8 cellular contexts compared by ENCODE assay signal in the genomic region with DNA sequence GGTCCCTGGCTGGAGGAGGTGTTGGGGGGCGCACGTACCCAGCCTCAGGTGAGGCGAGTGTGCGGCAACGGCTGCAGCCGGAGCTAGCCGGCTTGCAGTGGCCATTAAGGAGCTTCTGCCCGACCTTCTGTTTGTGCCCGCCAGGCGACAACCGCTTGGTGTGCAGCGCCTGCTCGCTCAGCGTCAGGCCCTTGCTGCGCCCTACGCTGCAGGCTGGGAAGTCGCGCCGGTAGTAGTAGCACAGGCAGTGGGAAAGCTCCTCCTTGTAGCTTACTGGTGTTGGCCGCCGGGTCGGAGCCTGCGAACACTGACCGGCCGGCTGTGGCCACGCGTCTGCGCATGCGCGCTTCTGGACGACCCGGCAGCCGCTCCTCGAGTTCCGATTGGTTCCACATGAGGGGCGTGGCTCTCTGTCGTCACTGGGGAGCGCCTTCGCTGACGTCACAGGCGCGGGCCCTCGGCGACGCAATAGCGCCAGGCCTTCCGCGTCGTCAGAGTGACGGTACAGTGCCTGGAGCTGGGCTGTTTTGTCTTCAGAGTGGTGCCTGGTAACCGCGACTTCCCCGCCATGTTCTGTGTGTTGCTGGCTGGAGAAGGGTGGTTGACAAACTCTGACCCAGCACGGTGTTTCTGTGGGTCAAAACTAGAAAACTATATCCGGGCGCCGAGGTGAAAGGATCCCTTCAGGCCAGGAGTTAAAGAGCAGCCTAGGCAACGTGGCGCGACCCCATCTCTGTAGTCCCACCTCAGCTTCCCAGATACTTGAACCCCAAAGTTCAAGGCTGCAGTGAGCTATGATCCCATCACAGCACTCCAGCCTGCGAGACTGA.
DNase-seq lines count a peak whose midpoint lies in the region; ATAC-seq and TF ChIP-seq lines count a peak whose summit lies in the region.

No MANE protein-coding gene starts in this region.

- intact Hi-C loops in heart left ventricle (cut with DNase I) (loop anchor here in 4 of 10 donors (1.0 to 10.0 kb wide), 10 partner anchors 77 to 350 kb away; a partner anchor contains a TSS), posterior cingulate gyrus (cut with DNase I) (loop anchor here (5.0 to 10.0 kb wide), 3 partner anchors 78 to 207 kb away; a partner anchor contains a TSS), upper lobe of right lung (cut with DNase I) (no loop called here)

- H3K36me3 ChIP-seq in heart left ventricle = no peaks in the 10 kb centered on the region
- no peaks in the 10 kb centered on the region for H3K36me3 ChIP-seq in upper lobe of right lung

- H3K27ac ChIP-seq in adipose tissue (ENCODE audit: low read depth, low read length) = peak overlapping the region; percentile 90
- H3K27ac ChIP-seq in heart left ventricle = peak overlapping the region; percentile 83 to 97 (median 90)
- peak overlapping the region; percentile 95 for H3K27ac ChIP-seq in upper lobe of right lung

- DNase-seq in NCI-H1417 (lab: John Stamatoyannopoulos, UW) (peak; percentile 99), SW 1271 (lab: John Stamatoyannopoulos, UW) (peak; percentile 92), heart left ventricle (peak; percentile 98 to 100 (median 99)), posterior cingulate gyrus (peak; percentile 95 to 100 (median 98)), upper lobe of right lung (peak; percentile 99)

- H3K9me3 ChIP-seq in heart left ventricle (no peaks in the 10 kb centered on the region), upper lobe of right lung (no peaks in the 10 kb centered on the region)

- WGBS in adipose tissue, 3 donors = 0 to 2% (median 0%) methylated on average over 60 to 61 of the region's 61 CpGs
- WGBS in heart left ventricle, 4 donors = 1% methylated on average over 24 to 61 of the region's 61 CpGs

- peak; percentile 66 for TF ChIP-seq CTCF in GM12873 (IDR thresholded peaks at IDR 0.05; ENCODE audit: insufficient read depth, low read depth, low read length, missing control alignments)
- peak in 3 of 12 donors; percentile 13 to 24 (median 23) for TF ChIP-seq CTCF in heart left ventricle (IDR thresholded peaks at IDR 0.05)
- peak; percentile 18 for TF ChIP-seq CTCF in upper lobe of right lung (IDR thresholded peaks at IDR 0.05)

- peak overlapping the region; percentile 58 to 94 (median 82) for H3K4me3 ChIP-seq in heart left ventricle
- H3K4me3 ChIP-seq in upper lobe of right lung = peak overlapping the region; percentile 93

- H3K4me1 ChIP-seq in heart left ventricle = peaks cover 0 to 19% (median 9%) of the 10 kb centered on the region in 12 donors
- peaks cover 7% of the 10 kb centered on the region for H3K4me1 ChIP-seq in upper lobe of right lung

- ATAC-seq in HG02759 (IDR thresholded peaks at IDR 0.05; ENCODE audit: unreplicated experiment) (peak; percentile 96), heart left ventricle (peak; percentile 97 to 100 (median 99)), upper lobe of right lung (peak; percentile 95)

- no peaks in the 10 kb centered on the region for H3K27me3 ChIP-seq in heart left ventricle
- no peaks in the 10 kb centered on the region for H3K27me3 ChIP-seq in upper lobe of right lung

- TF ChIP-seq POLR2A in heart left ventricle (IDR thresholded peaks at IDR 0.05) = peak; percentile 73 to 97

Comparison
In these comparisons a context has a peak if more than half of its experiments do, and no peak if none do; other contexts are left out.
1. Peak in every context shown above with its lines: DNase-seq, ATAC-seq, H3K4me3 ChIP-seq and H3K27ac ChIP-seq.